In the genomic region with DNA sequence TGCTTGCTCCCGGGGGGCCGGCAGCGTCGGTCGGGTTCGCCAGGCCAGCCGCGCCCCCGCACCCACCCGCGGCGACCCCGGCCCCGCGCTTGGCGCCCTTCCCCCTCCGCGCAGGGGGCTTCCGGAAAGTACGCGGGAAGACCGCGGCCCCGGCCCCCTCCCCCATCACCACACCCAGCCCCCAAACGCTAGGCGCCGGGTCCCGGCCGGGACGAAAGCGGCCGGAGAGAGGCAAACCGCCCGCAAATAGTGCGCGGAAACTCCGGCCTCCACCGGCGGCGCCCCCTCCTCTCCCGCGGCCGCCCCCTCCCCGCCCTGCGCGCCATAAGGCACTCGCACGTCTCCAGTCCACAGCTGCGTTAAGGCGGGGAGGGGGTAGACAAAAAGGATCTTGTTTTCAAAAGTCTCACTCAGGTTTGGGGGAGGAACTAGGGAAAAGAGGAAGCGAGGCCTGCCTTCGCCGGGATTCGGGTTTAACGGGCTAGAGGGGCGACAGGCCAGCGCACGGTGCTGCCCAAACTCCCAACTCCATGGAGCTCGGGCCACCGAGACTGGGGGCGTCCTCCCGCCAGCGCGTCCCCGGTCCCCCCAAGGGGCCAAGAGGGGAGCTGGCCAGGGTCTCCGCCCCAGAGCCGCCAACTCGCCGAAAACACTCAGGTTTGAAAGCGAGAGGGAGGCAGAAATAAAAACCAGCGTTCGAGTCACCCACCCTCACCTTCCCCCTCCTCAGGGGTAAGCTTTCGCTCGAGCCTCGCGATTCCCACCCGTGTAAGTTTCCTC, we compare ENCODE assay signal across 1 cellular context.
TF ChIP-seq lines count a peak whose summit lies in the region.

No MANE protein-coding gene starts in this region.

TF ChIP-seq in K562, 482 proteins besides CTCF, POLR2A, EP300 and RAD21 (continued from another document):
- TF ChIP-seq DMBX1 (CRISPR knock-in tag; IDR thresholded peaks at IDR 0.05; ENCODE audit: borderline replicate concordance): no peak
- TF ChIP-seq, protein P1, sequence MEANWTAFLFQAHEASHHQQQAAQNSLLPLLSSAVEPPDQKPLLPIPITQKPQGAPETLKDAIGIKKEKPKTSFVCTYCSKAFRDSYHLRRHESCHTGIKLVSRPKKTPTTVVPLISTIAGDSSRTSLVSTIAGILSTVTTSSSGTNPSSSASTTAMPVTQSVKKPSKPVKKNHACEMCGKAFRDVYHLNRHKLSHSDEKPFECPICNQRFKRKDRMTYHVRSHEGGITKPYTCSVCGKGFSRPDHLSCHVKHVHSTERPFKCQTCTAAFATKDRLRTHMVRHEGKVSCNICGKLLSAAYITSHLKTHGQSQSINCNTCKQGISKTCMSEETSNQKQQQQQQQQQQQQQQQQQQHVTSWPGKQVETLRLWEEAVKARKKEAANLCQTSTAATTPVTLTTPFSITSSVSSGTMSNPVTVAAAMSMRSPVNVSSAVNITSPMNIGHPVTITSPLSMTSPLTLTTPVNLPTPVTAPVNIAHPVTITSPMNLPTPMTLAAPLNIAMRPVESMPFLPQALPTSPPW (CRISPR knock-in tag; IDR thresholded peaks at IDR 0.05): peak; percentile 41; the same call in 1 of the 2 replicates
- no peak for TF ChIP-seq CHD2 (IDR thresholded peaks at IDR 0.05; ENCODE audit: low read depth, low read length)
- TF ChIP-seq ZNF57 (CRISPR knock-in tag; IDR thresholded peaks at IDR 0.05): no peak
- TF ChIP-seq, protein P2, sequence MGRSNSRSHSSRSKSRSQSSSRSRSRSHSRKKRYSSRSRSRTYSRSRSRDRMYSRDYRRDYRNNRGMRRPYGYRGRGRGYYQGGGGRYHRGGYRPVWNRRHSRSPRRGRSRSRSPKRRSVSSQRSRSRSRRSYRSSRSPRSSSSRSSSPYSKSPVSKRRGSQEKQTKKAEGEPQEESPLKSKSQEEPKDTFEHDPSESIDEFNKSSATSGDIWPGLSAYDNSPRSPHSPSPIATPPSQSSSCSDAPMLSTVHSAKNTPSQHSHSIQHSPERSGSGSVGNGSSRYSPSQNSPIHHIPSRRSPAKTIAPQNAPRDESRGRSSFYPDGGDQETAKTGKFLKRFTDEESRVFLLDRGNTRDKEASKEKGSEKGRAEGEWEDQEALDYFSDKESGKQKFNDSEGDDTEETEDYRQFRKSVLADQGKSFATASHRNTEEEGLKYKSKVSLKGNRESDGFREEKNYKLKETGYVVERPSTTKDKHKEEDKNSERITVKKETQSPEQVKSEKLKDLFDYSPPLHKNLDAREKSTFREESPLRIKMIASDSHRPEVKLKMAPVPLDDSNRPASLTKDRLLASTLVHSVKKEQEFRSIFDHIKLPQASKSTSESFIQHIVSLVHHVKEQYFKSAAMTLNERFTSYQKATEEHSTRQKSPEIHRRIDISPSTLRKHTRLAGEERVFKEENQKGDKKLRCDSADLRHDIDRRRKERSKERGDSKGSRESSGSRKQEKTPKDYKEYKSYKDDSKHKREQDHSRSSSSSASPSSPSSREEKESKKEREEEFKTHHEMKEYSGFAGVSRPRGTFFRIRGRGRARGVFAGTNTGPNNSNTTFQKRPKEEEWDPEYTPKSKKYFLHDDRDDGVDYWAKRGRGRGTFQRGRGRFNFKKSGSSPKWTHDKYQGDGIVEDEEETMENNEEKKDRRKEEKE (IDR thresholded peaks at IDR 0.05; ENCODE audit: borderline replicate concordance in 1 of 2, control insufficient read depth in 1 of 2, low read depth in 2 of 2, low read length in 1 of 2): no peak
- TF ChIP-seq CC2D1A (IDR thresholded peaks at IDR 0.05): no peak
- TF ChIP-seq ZBED1 (IDR thresholded peaks at IDR 0.05): 0 out of 2 replicates have a peak, but pooled peaks have one; percentile 69
- no peak for TF ChIP-seq ZNF717 (CRISPR knock-in tag; IDR thresholded peaks at IDR 0.05)
- no peak for TF ChIP-seq BMI1 (IDR thresholded peaks at IDR 0.05; ENCODE audit: low read length)
- TF ChIP-seq, protein P3, sequence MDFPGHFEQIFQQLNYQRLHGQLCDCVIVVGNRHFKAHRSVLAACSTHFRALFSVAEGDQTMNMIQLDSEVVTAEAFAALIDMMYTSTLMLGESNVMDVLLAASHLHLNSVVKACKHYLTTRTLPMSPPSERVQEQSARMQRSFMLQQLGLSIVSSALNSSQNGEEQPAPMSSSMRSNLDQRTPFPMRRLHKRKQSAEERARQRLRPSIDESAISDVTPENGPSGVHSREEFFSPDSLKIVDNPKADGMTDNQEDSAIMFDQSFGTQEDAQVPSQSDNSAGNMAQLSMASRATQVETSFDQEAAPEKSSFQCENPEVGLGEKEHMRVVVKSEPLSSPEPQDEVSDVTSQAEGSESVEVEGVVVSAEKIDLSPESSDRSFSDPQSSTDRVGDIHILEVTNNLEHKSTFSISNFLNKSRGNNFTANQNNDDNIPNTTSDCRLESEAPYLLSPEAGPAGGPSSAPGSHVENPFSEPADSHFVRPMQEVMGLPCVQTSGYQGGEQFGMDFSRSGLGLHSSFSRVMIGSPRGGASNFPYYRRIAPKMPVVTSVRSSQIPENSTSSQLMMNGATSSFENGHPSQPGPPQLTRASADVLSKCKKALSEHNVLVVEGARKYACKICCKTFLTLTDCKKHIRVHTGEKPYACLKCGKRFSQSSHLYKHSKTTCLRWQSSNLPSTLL (IDR thresholded peaks at IDR 0.05): no peak
- TF ChIP-seq PHF20 (IDR thresholded peaks at IDR 0.05; ENCODE audit: partially characterized antibody): no peak
- TF ChIP-seq BRF1 (IDR thresholded peaks at IDR 0.05; ENCODE audit: borderline replicate concordance, extremely low read depth, insufficient read length): no peak
- TF ChIP-seq MBD2 (IDR thresholded peaks at IDR 0.05; ENCODE audit: borderline replicate concordance, low read depth): no peak; the same call in 1 of the 2 replicates
- TF ChIP-seq SRF (CRISPR knock-in tag; IDR thresholded peaks at IDR 0.05): no peak
- no peak for TF ChIP-seq THRAP3 (IDR thresholded peaks at IDR 0.05; ENCODE audit: borderline replicate concordance)
- TF ChIP-seq PCBP2 (IDR thresholded peaks at IDR 0.05; ENCODE audit: low read depth, low read length, poor library complexity, severe bottlenecking): no peak
- no peak for TF ChIP-seq MCM7 (IDR thresholded peaks at IDR 0.05)
- no peak for TF ChIP-seq RUNX1 (IDR thresholded peaks at IDR 0.05; ENCODE audit: low read depth)
- TF ChIP-seq, protein P4, sequence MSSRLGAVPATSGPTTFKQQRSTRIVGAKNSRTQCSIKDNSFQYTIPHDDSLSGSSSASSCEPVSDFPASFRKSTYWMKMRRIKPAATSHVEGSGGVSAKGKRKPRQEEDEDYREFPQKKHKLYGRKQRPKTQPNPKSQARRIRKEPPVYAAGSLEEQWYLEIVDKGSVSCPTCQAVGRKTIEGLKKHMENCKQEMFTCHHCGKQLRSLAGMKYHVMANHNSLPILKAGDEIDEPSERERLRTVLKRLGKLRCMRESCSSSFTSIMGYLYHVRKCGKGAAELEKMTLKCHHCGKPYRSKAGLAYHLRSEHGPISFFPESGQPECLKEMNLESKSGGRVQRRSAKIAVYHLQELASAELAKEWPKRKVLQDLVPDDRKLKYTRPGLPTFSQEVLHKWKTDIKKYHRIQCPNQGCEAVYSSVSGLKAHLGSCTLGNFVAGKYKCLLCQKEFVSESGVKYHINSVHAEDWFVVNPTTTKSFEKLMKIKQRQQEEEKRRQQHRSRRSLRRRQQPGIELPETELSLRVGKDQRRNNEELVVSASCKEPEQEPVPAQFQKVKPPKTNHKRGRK (tag; IDR thresholded peaks at IDR 0.05): no peak
- TF ChIP-seq ADNP (tag; IDR thresholded peaks at IDR 0.05): no peak
- TF ChIP-seq, protein P5, sequence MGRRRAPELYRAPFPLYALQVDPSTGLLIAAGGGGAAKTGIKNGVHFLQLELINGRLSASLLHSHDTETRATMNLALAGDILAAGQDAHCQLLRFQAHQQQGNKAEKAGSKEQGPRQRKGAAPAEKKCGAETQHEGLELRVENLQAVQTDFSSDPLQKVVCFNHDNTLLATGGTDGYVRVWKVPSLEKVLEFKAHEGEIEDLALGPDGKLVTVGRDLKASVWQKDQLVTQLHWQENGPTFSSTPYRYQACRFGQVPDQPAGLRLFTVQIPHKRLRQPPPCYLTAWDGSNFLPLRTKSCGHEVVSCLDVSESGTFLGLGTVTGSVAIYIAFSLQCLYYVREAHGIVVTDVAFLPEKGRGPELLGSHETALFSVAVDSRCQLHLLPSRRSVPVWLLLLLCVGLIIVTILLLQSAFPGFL (CRISPR knock-in tag; IDR thresholded peaks at IDR 0.05): no peak
- no peak for TF ChIP-seq ZFP1 (CRISPR knock-in tag; IDR thresholded peaks at IDR 0.05)
- TF ChIP-seq, protein P6, sequence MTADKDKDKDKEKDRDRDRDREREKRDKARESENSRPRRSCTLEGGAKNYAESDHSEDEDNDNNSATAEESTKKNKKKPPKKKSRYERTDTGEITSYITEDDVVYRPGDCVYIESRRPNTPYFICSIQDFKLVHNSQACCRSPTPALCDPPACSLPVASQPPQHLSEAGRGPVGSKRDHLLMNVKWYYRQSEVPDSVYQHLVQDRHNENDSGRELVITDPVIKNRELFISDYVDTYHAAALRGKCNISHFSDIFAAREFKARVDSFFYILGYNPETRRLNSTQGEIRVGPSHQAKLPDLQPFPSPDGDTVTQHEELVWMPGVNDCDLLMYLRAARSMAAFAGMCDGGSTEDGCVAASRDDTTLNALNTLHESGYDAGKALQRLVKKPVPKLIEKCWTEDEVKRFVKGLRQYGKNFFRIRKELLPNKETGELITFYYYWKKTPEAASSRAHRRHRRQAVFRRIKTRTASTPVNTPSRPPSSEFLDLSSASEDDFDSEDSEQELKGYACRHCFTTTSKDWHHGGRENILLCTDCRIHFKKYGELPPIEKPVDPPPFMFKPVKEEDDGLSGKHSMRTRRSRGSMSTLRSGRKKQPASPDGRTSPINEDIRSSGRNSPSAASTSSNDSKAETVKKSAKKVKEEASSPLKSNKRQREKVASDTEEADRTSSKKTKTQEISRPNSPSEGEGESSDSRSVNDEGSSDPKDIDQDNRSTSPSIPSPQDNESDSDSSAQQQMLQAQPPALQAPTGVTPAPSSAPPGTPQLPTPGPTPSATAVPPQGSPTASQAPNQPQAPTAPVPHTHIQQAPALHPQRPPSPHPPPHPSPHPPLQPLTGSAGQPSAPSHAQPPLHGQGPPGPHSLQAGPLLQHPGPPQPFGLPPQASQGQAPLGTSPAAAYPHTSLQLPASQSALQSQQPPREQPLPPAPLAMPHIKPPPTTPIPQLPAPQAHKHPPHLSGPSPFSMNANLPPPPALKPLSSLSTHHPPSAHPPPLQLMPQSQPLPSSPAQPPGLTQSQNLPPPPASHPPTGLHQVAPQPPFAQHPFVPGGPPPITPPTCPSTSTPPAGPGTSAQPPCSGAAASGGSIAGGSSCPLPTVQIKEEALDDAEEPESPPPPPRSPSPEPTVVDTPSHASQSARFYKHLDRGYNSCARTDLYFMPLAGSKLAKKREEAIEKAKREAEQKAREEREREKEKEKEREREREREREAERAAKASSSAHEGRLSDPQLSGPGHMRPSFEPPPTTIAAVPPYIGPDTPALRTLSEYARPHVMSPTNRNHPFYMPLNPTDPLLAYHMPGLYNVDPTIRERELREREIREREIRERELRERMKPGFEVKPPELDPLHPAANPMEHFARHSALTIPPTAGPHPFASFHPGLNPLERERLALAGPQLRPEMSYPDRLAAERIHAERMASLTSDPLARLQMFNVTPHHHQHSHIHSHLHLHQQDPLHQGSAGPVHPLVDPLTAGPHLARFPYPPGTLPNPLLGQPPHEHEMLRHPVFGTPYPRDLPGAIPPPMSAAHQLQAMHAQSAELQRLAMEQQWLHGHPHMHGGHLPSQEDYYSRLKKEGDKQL (CRISPR knock-in tag; IDR thresholded peaks at IDR 0.05; ENCODE audit: borderline replicate concordance): no peak
- TF ChIP-seq, protein P7, sequence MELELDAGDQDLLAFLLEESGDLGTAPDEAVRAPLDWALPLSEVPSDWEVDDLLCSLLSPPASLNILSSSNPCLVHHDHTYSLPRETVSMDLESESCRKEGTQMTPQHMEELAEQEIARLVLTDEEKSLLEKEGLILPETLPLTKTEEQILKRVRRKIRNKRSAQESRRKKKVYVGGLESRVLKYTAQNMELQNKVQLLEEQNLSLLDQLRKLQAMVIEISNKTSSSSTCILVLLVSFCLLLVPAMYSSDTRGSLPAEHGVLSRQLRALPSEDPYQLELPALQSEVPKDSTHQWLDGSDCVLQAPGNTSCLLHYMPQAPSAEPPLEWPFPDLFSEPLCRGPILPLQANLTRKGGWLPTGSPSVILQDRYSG (tag; conservative IDR thresholded peaks at IDR 0.05; ENCODE audit: low read depth): no peak
- no peak for TF ChIP-seq EP400 (IDR thresholded peaks at IDR 0.05)
- TF ChIP-seq ZKSCAN1 (IDR thresholded peaks at IDR 0.05; ENCODE audit: low read depth, low read length): no peak
- no peak for TF ChIP-seq MEIS2 (IDR thresholded peaks at IDR 0.05; ENCODE audit: partially characterized antibody)
- no peak for TF ChIP-seq GABPB1 (CRISPR knock-in tag; IDR thresholded peaks at IDR 0.05)
- TF ChIP-seq GABPA (tag; conservative IDR thresholded peaks at IDR 0.05; ENCODE audit: low read depth): 0 out of 2 replicates have a peak, but pooled peaks have one; percentile 33
- no peak for TF ChIP-seq TARDBP (IDR thresholded peaks at IDR 0.05)
- TF ChIP-seq TCFL5 (CRISPR knock-in tag; conservative IDR thresholded peaks at IDR 0.05): no peak
- TF ChIP-seq DACH1 (IDR thresholded peaks at IDR 0.05; ENCODE audit: partially characterized antibody): no peak
- TF ChIP-seq, protein P8, sequence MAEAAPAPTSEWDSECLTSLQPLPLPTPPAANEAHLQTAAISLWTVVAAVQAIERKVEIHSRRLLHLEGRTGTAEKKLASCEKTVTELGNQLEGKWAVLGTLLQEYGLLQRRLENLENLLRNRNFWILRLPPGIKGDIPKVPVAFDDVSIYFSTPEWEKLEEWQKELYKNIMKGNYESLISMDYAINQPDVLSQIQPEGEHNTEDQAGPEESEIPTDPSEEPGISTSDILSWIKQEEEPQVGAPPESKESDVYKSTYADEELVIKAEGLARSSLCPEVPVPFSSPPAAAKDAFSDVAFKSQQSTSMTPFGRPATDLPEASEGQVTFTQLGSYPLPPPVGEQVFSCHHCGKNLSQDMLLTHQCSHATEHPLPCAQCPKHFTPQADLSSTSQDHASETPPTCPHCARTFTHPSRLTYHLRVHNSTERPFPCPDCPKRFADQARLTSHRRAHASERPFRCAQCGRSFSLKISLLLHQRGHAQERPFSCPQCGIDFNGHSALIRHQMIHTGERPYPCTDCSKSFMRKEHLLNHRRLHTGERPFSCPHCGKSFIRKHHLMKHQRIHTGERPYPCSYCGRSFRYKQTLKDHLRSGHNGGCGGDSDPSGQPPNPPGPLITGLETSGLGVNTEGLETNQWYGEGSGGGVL (CRISPR knock-in tag; IDR thresholded peaks at IDR 0.05): no peak
- TF ChIP-seq RBM34 (IDR thresholded peaks at IDR 0.05; ENCODE audit: borderline replicate concordance, insufficient read depth, low read length): no peak
- TF ChIP-seq CTBP1 (IDR thresholded peaks at IDR 0.05; ENCODE audit: borderline replicate concordance): no peak
- no peak for TF ChIP-seq ZNF143 (CRISPR knock-in tag; IDR thresholded peaks at IDR 0.05)
- TF ChIP-seq CREB1 (IDR thresholded peaks at IDR 0.05): no peak
- TF ChIP-seq CREB1 (CRISPR knock-in tag; IDR thresholded peaks at IDR 0.05): no peak
- TF ChIP-seq POLR2B (IDR thresholded peaks at IDR 0.05; ENCODE audit: low read depth, partially characterized antibody): no peak
- TF ChIP-seq NFXL1 (CRISPR knock-in tag; IDR thresholded peaks at IDR 0.05): no peak
- no peak for TF ChIP-seq TEAD1 (CRISPR knock-in tag; IDR thresholded peaks at IDR 0.05)
- TF ChIP-seq ATF7 (IDR thresholded peaks at IDR 0.05): no peak
- no peak for TF ChIP-seq TGIF2 (CRISPR knock-in tag; IDR thresholded peaks at IDR 0.05)
- TF ChIP-seq RNF2 (IDR thresholded peaks at IDR 0.05): no peak
- TF ChIP-seq ZC3H8 (IDR thresholded peaks at IDR 0.05): no peak
- no peak for TF ChIP-seq STAG1 (CRISPR knock-in tag; IDR thresholded peaks at IDR 0.05; ENCODE audit: borderline replicate concordance)
- TF ChIP-seq HNRNPLL (IDR thresholded peaks at IDR 0.05; ENCODE audit: low read depth, low read length, poor library complexity, severe bottlenecking): peak; percentile 34
- no peak for TF ChIP-seq ZNF445 (CRISPR knock-in tag; IDR thresholded peaks at IDR 0.05; ENCODE audit: low read depth)
